ENCODE assay signal across 9 cellular contexts in the genomic region with DNA sequence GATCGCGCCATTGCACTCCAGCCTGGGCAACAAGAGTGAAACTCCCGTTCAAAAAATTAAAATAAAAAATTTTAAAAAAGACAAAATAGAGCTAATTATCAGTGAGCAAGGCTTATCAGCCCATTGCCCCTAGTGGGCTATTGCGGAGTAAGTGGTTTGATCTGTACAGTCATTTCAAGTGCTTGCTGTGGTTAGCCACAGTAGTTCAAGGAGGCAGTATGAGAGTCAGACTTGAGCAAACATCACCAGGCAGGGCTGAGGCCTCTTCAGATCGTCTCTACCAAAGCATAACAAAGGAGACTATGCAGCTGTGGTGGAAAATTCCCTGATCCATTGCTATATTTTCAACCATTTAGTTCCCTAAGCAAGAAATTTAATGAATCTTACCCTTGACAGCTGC. TPM values are rescaled to one million over a fixed set of nuclear protein-coding genes. Genes with fewer than 3 reads are reported as not detected.
DNase-seq lines count a peak whose midpoint lies in the region; ATAC-seq and TF ChIP-seq lines count a peak whose summit lies in the region.
"Had no signal": no experiment of that assay in that cellular context is flagged by ENCODE, and none has a peak within 500 bp of the region (broad histone marks: within the 10 kb centered on the region; RNA-seq: fewer than 3 reads in every experiment).

No MANE protein-coding gene starts in this region.

- H3K4me3 ChIP-seq in fibroblast of mammary gland (ENCODE audit: control insufficient read depth, low read depth, low read length): no peak overlapping the region
- no peak overlapping the region for H3K4me3 ChIP-seq in hepatocyte
- H3K4me3 ChIP-seq: SJCRH30 had no signal

- H3K9me2 ChIP-seq in hepatocyte (replicated peaks; ENCODE audit: insufficient read depth): no peaks in the 10 kb centered on the region

- H3K27me3 Mint-ChIP-seq in T-cell (peaks cover 15 to 18% of the 10 kb centered on the region in 2 donors), nephron progenitor cell (ENCODE audit: low read depth, poor library complexity) (peaks cover 73% of the 10 kb centered on the region)

- no peak overlapping the region for H3K27ac ChIP-seq in hepatocyte
- H3K27ac ChIP-seq: SJCRH30 had no signal

- no peaks in the 10 kb centered on the region for H3K27me3 ChIP-seq in hepatocyte
- H3K27me3 ChIP-seq: SJCRH30 had no signal

- H3K27ac Mint-ChIP-seq in T-cell (peak overlapping the region; percentile 23 to 75), nephron progenitor cell (no peak overlapping the region)

- H2AFZ ChIP-seq in hepatocyte: no peak overlapping the region

- CTCF ChIA-PET in T-cell (lab: Charles Lee): interaction anchor here in 1 of 2 donors (0.7 to 1.7 kb wide), 3 partner anchors 9 to 13 kb away, joined by 3 to 9 read pairs (median 5); no protein-coding TSS in a partner anchor

- H3K36me3 Mint-ChIP-seq in T-cell (no peaks in the 10 kb centered on the region), nephron progenitor cell (ENCODE audit: low read depth) (no peaks in the 10 kb centered on the region)

- H3K4me3 Mint-ChIP-seq in T-cell: no peak overlapping the region
- no peak overlapping the region for H3K4me3 Mint-ChIP-seq in nephron progenitor cell

- POLR2A ChIA-PET in T-cell (lab: Charles Lee): no interaction called here

- TF ChIP-seq CTCF in fibroblast of mammary gland (conservative IDR thresholded peaks at IDR 0.05; ENCODE audit: control insufficient read depth, insufficient read depth, low read depth, low read length) (peak; percentile 51), nephron progenitor cell (IDR thresholded peaks at IDR 0.05) (no peak), hepatocyte (IDR thresholded peaks at IDR 0.05; ENCODE audit: poor library complexity) (no peak)

- H3K9me3 ChIP-seq in hepatocyte (ENCODE audit: low read depth): no peaks in the 10 kb centered on the region
- H3K9me3 ChIP-seq: SJCRH30 had no signal

- no peaks in the 10 kb centered on the region for H3K36me3 ChIP-seq in hepatocyte (replicated peaks; ENCODE audit: insufficient read depth, low read depth)
- H3K36me3 ChIP-seq: SJCRH30 had no signal

- peaks cover 16% of the 10 kb centered on the region for H3K4me1 ChIP-seq in hepatocyte (ENCODE audit: insufficient read depth)

- no peaks in the 10 kb centered on the region for H3K79me2 ChIP-seq in hepatocyte

- H4K20me1 ChIP-seq in hepatocyte (ENCODE audit: insufficient read depth, poor library complexity, severe bottlenecking): no peaks in the 10 kb centered on the region

- WGBS in hepatocyte (ENCODE audit: low lambda C conversion rate, missing lambda C conversion rate): 90% methylated on average over 5 of the region's 5 CpGs

- peak; percentile 93 for ATAC-seq in GM19452 (IDR thresholded peaks at IDR 0.05; ENCODE audit: unreplicated experiment)
- peak; percentile 94 for ATAC-seq in HG03354 (IDR thresholded peaks at IDR 0.05; ENCODE audit: poor library complexity, severe bottlenecking, unreplicated experiment)
- ATAC-seq in T-cell (replicated peaks in 1 of 4): peak; percentile 62 to 78 (median 74)

- no peak overlapping the region for H3K4me2 ChIP-seq in hepatocyte

- DNase-seq in EL (peak; percentile 89), T-cell (peak in 12 of 34 experiments; percentile 22 to 53 (median 40)), fibroblast of mammary gland (ENCODE audit: low read depth) (peak; percentile 90), nephron progenitor cell (no peak), NCI-H2081 treated with DMSO at 0.1 percent for 48 hours (lab: John Stamatoyannopoulos, UW) (no peak), hepatocyte (ENCODE audit: low spot score) (no peak)

- H3K9me3 Mint-ChIP-seq in T-cell (no peaks in the 10 kb centered on the region), nephron progenitor cell (no peaks in the 10 kb centered on the region)

- H3K4me1 Mint-ChIP-seq in T-cell (peaks cover 30 to 39% (median 35%) of the 10 kb centered on the region in 3 donors), nephron progenitor cell (peaks cover 29% of the 10 kb centered on the region)

RNA-seq across cellular contexts. Expression of a gene that starts 4.3 kb away (rescaled TPM):
- total RNA-seq in T-cell: 10 to 100 TPM in 4 of 5 donors, 1 to 10 TPM in 1; 9.5 to 23.5 (median 13.0) TPM
- 74.4 and 83.2 TPM in 2 replicates for total RNA-seq in hepatocyte
- 25.7 and 32.7 TPM in 2 replicates for polyA plus RNA-seq in hepatocyte

RNA-seq across cellular contexts. Expression of a gene that starts 6.5 kb away (rescaled TPM):
- total RNA-seq in T-cell (1 to 10 TPM in 1 of 5 donors, under 1 TPM in 3, not detected in 1; 0.37 to 1.2 (median 0.64) TPM), hepatocyte (74.1 and 87.8 TPM in 2 replicates)
- polyA plus RNA-seq in hepatocyte: 84.6 and 90.3 TPM in 2 replicates

Comparison
In these comparisons a context has a peak if more than half of its experiments do, and no peak if none do; other contexts are left out.
1. DNase-seq: peak in EL (single experiment) and fibroblast of mammary gland (single experiment); none in nephron progenitor cell (single experiment), NCI-H2081 treated with DMSO at 0.1 percent for 48 hours (single experiment) and hepatocyte (single experiment).
2. RNA of a gene that starts 6.5 kb away (total RNA-seq): 74.1 to 87.8 TPM in hepatocyte; 0.37 to 1.2 TPM in T-cell; every median in the first group is over 10 times any median in the second.
3. Peak in every context shown above with its lines, with median percentiles within 50 percentile points of each other: ATAC-seq.